ENCODE assay signal across 16 cellular contexts in the genomic region with DNA sequence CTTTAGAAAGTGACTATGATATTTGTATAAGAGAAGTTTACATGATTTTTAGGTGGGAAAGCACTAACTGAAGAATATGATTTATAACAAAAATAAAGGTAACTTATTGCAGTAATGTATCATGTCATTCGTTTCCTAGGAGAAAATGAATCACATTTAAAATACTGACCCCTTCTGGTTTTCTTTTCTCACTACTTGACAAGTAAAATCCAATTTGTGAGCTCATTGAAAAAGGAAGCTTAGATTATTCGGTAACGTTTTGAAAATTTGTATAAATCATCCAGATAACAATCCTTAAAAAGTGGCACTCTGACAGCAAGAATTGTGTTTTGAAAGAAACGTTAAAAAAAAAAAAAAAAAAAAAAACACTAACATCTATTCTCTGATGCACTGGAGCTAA. TPM values are rescaled to one million over a fixed set of nuclear protein-coding genes. Genes with fewer than 3 reads are reported as not detected.
DNase-seq lines count a peak whose midpoint lies in the region; ATAC-seq, FAIRE-seq and TF ChIP-seq lines count a peak whose summit lies in the region.
"Had no signal": no experiment of that assay in that cellular context is flagged by ENCODE, and none has a peak within 500 bp of the region (broad histone marks: within the 10 kb centered on the region; RNA-seq: fewer than 3 reads in every experiment).

No MANE protein-coding gene starts in this region.

- H3F3A ChIP-seq in Loucy (ENCODE audit: low read depth) = no peaks in the 10 kb centered on the region

- no peaks in the 10 kb centered on the region for H3K27me3 ChIP-seq in Loucy (ENCODE audit: insufficient read depth, low read length, poor library complexity, severe bottlenecking)
- H3K27me3 ChIP-seq in bronchial epithelial cell (ENCODE audit: control insufficient read depth, insufficient read depth, low read length) = no peaks in the 10 kb centered on the region
- H3K27me3 ChIP-seq: heart right ventricle, transverse colon had no signal

- no peaks in the 10 kb centered on the region for H3K9me3 Mint-ChIP-seq in progenitor cell of endocrine pancreas (ENCODE audit: low read depth)
- H3K9me3 Mint-ChIP-seq in stimulated activated memory B cell treated with anti-CD40 and anti-IgM and Interleukin-4, amounts not matched to agents 10 μg/mL and 1 μg/mL and 100 μg/mL, for 72 hours = no peaks in the 10 kb centered on the region
- H3K9me3 Mint-ChIP-seq: dendritic cell treated with granulocyte-macrophage colony-stimulating factor and Interleukin-4, amounts not matched to agents 40 ng/mL and 50 ng/mL, for 4 days; mesothelial cell of epicardium had no signal

- FAIRE-seq in bronchial epithelial cell (lab: Jason Lieb, UNC) = no peak

- no peaks in the 10 kb centered on the region for H3K9me3 ChIP-seq in Loucy (ENCODE audit: insufficient read depth, low read depth, low read length)
- H3K9me3 ChIP-seq: heart right ventricle, transverse colon had no signal

- H3K4me1 ChIP-seq in Loucy (ENCODE audit: insufficient read depth, low read length, poor library complexity, severe bottlenecking) = peaks cover 3% of the 10 kb centered on the region
- H3K4me1 ChIP-seq: transverse colon had no signal

- no peak overlapping the region for H3K27ac Mint-ChIP-seq in progenitor cell of endocrine pancreas
- H3K27ac Mint-ChIP-seq in stimulated activated memory B cell treated with anti-CD40 and anti-IgM and Interleukin-4, amounts not matched to agents 10 μg/mL and 1 μg/mL and 100 μg/mL, for 72 hours = no peak overlapping the region
- H3K27ac Mint-ChIP-seq: dendritic cell treated with granulocyte-macrophage colony-stimulating factor and Interleukin-4, amounts not matched to agents 40 ng/mL and 50 ng/mL, for 4 days; mesothelial cell of epicardium had no signal

- ATAC-seq in stimulated activated memory B cell treated with anti-CD40 and anti-IgM and Interleukin-4, amounts not matched to agents 10 μg/mL and 1 μg/mL and 100 μg/mL, for 72 hours = no peak
- ATAC-seq in HG02970 (IDR thresholded peaks at IDR 0.05; ENCODE audit: low FRiP score, unreplicated experiment) (no peak), GM21526 (IDR thresholded peaks at IDR 0.05; ENCODE audit: low FRiP score, unreplicated experiment) (no peak)
- ATAC-seq: heart right ventricle had no signal

- peak; percentile 32 for DNase-seq in DMS 273 (lab: John Stamatoyannopoulos, UW; ENCODE audit: unreplicated experiment)
- no peak for DNase-seq in DMS 273 treated with DMSO at 0.1 percent for 48 hours (lab: John Stamatoyannopoulos, UW)
- DNase-seq in bronchial epithelial cell (ENCODE audit: low read depth) = peak; percentile 44
- no peak for DNase-seq in progenitor cell of endocrine pancreas (ENCODE audit: low spot score, unreplicated experiment)
- DNase-seq: activated CD4-positive, alpha-beta T cell treated with anti-CD3 and anti-CD28 coated beads for 4 hours; activated naive CD4-positive, alpha-beta T cell treated with Interleukin-2 at 50 U/mL for 16 hours; heart right ventricle; NCI-H2029 treated with DMSO at 0.1 percent for 48 hours; SHP77 treated with DMSO at 0.1 percent for 48 hours; transverse colon had no signal

- peaks cover 3% of the 10 kb centered on the region for H3K4me1 Mint-ChIP-seq in progenitor cell of endocrine pancreas (ENCODE audit: low read depth)
- no peaks in the 10 kb centered on the region for H3K4me1 Mint-ChIP-seq in stimulated activated memory B cell treated with anti-CD40 and anti-IgM and Interleukin-4, amounts not matched to agents 10 μg/mL and 1 μg/mL and 100 μg/mL, for 72 hours

- H3K36me3 ChIP-seq in Loucy (ENCODE audit: insufficient read depth, low read length) (peaks cover 29% of the 10 kb centered on the region; the same call in 1 of the 2 replicates), bronchial epithelial cell (ENCODE audit: control insufficient read depth, insufficient read depth, low read length) (no peaks in the 10 kb centered on the region)

- H3K9ac ChIP-seq in Loucy (ENCODE audit: low read depth, low read length, poor library complexity, severe bottlenecking) = no peak overlapping the region

- no peaks in the 10 kb centered on the region for H3K79me2 ChIP-seq in Loucy (ENCODE audit: insufficient read depth, low read length)

- no peak overlapping the region for H3K4me2 ChIP-seq in Loucy (ENCODE audit: low read depth, low read length, poor library complexity, severe bottlenecking)

- H3K4me3 Mint-ChIP-seq in progenitor cell of endocrine pancreas (ENCODE audit: low read depth) = no peak overlapping the region
- no peak overlapping the region for H3K4me3 Mint-ChIP-seq in stimulated activated memory B cell treated with anti-CD40 and anti-IgM and Interleukin-4, amounts not matched to agents 10 μg/mL and 1 μg/mL and 100 μg/mL, for 72 hours
- H3K4me3 Mint-ChIP-seq: dendritic cell treated with granulocyte-macrophage colony-stimulating factor and Interleukin-4, amounts not matched to agents 40 ng/mL and 50 ng/mL, for 4 days; mesothelial cell of epicardium had no signal

- H3K4me3 ChIP-seq in Loucy (ENCODE audit: low read length, poor library complexity, severe bottlenecking) = no peak overlapping the region
- no peak overlapping the region for H3K4me3 ChIP-seq in bronchial epithelial cell (ENCODE audit: low read depth, low read length)
- H3K4me3 ChIP-seq: heart right ventricle, transverse colon had no signal

- H3K36me3 Mint-ChIP-seq in progenitor cell of endocrine pancreas (ENCODE audit: insufficient read depth) = peaks cover 10% of the 10 kb centered on the region
- H3K36me3 Mint-ChIP-seq in stimulated activated memory B cell treated with anti-CD40 and anti-IgM and Interleukin-4, amounts not matched to agents 10 μg/mL and 1 μg/mL and 100 μg/mL, for 72 hours = peaks cover 43% of the 10 kb centered on the region

- H4K20me1 ChIP-seq in Loucy (ENCODE audit: insufficient read depth, low read length, poor library complexity, severe bottlenecking) = no peaks in the 10 kb centered on the region

- no peak overlapping the region for H2AFZ ChIP-seq in Loucy (ENCODE audit: low read length)

- H3K9me2 ChIP-seq in Loucy (replicated peaks; ENCODE audit: low read depth, low read length) = no peaks in the 10 kb centered on the region

- peak; percentile 47 for TF ChIP-seq CTCF in Loucy (conservative IDR thresholded peaks at IDR 0.05; ENCODE audit: low read length)
- no peak for TF ChIP-seq CTCF in bronchial epithelial cell (IDR thresholded peaks at IDR 0.05; ENCODE audit: insufficient read depth, low read length, severe bottlenecking)
- TF ChIP-seq CTCF in progenitor cell of endocrine pancreas (IDR thresholded peaks at IDR 0.05; ENCODE audit: unreplicated experiment) = peak; percentile 15

- no peaks in the 10 kb centered on the region for H3K27me3 Mint-ChIP-seq in progenitor cell of endocrine pancreas
- H3K27me3 Mint-ChIP-seq in stimulated activated memory B cell treated with anti-CD40 and anti-IgM and Interleukin-4, amounts not matched to agents 10 μg/mL and 1 μg/mL and 100 μg/mL, for 72 hours = no peaks in the 10 kb centered on the region
- H3K27me3 Mint-ChIP-seq: dendritic cell treated with granulocyte-macrophage colony-stimulating factor and Interleukin-4, amounts not matched to agents 40 ng/mL and 50 ng/mL, for 4 days had no signal

RNA-seq across cellular contexts. Expression of a gene that starts 39.0 kb away (rescaled TPM):
- total RNA-seq in bronchial epithelial cell (7.9 and 11.4 TPM in 2 replicates), progenitor cell of endocrine pancreas (15.3 and 16.7 TPM in 2 replicates)

RNA-seq across cellular contexts. Expression of a gene that starts 39.1 kb away (rescaled TPM):
- total RNA-seq in bronchial epithelial cell (1.3 and 1.9 TPM in 2 replicates), progenitor cell of endocrine pancreas (4.2 and 4.4 TPM in 2 replicates)

Comparison
In these comparisons a context has a peak if more than half of its experiments do, and no peak if none do; other contexts are left out.
1. DNase-seq: peak in DMS 273 (single experiment) and bronchial epithelial cell (single experiment); none in DMS 273 treated with DMSO at 0.1 percent for 48 hours (single experiment) and progenitor cell of endocrine pancreas (single experiment).